2 cellular contexts compared by ENCODE assay signal in the genomic region with DNA sequence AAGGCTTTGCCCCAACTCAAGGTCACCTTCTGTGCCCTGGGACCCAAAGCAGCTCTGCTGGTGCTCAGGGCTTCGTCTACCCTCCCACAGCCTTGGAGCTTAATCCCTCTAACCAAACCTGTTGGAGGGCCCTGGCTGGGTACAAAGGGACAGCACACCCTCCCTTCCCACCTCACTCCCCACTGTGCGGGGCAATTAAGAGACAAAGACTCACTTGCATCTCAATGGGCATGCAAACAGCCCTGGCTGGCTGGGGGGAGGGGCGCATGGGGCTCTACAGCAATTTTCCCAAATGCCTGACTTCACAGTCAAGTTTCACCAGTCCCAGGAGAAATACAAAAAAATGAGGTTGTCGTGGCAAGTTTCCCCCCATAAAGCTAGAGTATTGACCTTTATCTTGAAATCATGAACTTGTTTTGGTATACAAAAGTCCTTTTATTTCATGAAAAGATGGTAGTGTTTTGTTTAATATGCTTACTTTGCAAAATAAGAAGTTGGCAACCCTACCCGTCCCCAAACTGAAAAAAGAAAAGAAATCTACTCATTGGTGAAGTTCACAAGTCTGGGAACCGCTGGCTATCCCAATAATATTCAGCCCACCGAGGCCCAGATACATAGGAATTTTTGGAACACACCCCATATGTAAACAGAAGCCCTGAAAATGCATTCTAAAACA.
TF ChIP-seq lines count a peak whose summit lies in the region.

No MANE protein-coding gene starts in this region.

TF ChIP-seq in GM23338, 12 proteins besides CTCF, POLR2A, EP300 and RAD21 (continues in another document):
- TF ChIP-seq, protein P1, sequence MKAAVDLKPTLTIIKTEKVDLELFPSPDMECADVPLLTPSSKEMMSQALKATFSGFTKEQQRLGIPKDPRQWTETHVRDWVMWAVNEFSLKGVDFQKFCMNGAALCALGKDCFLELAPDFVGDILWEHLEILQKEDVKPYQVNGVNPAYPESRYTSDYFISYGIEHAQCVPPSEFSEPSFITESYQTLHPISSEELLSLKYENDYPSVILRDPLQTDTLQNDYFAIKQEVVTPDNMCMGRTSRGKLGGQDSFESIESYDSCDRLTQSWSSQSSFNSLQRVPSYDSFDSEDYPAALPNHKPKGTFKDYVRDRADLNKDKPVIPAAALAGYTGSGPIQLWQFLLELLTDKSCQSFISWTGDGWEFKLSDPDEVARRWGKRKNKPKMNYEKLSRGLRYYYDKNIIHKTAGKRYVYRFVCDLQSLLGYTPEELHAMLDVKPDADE (IDR thresholded peaks at IDR 0.05), result no peak
- TF ChIP-seq, protein P2, sequence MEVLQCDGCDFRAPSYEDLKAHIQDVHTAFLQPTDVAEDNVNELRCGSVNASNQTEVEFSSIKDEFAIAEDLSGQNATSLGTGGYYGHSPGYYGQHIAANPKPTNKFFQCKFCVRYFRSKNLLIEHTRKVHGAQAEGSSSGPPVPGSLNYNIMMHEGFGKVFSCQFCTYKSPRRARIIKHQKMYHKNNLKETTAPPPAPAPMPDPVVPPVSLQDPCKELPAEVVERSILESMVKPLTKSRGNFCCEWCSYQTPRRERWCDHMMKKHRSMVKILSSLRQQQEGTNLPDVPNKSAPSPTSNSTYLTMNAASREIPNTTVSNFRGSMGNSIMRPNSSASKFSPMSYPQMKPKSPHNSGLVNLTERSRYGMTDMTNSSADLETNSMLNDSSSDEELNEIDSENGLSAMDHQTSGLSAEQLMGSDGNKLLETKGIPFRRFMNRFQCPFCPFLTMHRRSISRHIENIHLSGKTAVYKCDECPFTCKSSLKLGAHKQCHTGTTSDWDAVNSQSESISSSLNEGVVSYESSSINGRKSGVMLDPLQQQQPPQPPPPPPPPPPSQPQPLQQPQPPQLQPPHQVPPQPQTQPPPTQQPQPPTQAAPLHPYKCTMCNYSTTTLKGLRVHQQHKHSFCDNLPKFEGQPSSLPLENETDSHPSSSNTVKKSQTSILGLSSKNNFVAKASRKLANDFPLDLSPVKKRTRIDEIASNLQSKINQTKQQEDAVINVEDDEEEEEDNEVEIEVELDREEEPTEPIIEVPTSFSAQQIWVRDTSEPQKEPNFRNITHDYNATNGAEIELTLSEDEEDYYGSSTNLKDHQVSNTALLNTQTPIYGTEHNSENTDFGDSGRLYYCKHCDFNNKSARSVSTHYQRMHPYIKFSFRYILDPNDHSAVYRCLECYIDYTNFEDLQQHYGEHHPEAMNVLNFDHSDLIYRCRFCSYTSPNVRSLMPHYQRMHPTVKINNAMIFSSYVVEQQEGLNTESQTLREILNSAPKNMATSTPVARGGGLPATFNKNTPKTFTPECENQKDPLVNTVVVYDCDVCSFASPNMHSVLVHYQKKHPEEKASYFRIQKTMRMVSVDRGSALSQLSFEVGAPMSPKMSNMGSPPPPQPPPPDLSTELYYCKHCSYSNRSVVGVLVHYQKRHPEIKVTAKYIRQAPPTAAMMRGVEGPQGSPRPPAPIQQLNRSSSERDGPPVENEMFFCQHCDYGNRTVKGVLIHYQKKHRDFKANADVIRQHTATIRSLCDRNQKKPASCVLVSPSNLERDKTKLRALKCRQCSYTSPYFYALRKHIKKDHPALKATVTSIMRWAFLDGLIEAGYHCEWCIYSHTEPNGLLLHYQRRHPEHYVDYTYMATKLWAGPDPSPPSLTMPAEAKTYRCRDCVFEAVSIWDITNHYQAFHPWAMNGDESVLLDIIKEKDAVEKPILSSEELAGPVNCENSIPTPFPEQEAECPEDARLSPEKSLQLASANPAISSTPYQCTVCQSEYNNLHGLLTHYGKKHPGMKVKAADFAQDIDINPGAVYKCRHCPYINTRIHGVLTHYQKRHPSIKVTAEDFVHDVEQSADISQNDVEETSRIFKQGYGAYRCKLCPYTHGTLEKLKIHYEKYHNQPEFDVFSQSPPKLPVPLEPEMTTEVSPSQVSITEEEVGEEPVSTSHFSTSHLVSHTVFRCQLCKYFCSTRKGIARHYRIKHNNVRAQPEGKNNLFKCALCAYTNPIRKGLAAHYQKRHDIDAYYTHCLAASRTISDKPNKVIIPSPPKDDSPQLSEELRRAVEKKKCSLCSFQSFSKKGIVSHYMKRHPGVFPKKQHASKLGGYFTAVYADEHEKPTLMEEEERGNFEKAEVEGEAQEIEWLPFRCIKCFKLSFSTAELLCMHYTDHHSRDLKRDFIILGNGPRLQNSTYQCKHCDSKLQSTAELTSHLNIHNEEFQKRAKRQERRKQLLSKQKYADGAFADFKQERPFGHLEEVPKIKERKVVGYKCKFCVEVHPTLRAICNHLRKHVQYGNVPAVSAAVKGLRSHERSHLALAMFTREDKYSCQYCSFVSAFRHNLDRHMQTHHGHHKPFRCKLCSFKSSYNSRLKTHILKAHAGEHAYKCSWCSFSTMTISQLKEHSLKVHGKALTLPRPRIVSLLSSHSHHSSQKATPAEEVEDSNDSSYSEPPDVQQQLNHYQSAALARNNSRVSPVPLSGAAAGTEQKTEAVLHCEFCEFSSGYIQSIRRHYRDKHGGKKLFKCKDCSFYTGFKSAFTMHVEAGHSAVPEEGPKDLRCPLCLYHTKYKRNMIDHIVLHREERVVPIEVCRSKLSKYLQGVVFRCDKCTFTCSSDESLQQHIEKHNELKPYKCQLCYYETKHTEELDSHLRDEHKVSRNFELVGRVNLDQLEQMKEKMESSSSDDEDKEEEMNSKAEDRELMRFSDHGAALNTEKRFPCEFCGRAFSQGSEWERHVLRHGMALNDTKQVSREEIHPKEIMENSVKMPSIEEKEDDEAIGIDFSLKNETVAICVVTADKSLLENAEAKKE (CRISPR knock-in tag; IDR thresholded peaks at IDR 0.05), result peak; percentile 27; the same call in 1 of the 2 replicates
- TF ChIP-seq CREB1 (CRISPR knock-in tag; IDR thresholded peaks at IDR 0.05; ENCODE audit: low read depth) (peak; percentile 26; the same call in 1 of the 2 replicates), NANOG (IDR thresholded peaks at IDR 0.05; ENCODE audit: borderline replicate concordance) (peak; percentile 98), ZNF114 (CRISPR knock-in tag; IDR thresholded peaks at IDR 0.05) (no peak), EZH2 (IDR thresholded peaks at IDR 0.05; ENCODE audit: low read depth, unreplicated experiment) (no peak)
- TF ChIP-seq, protein P3, sequence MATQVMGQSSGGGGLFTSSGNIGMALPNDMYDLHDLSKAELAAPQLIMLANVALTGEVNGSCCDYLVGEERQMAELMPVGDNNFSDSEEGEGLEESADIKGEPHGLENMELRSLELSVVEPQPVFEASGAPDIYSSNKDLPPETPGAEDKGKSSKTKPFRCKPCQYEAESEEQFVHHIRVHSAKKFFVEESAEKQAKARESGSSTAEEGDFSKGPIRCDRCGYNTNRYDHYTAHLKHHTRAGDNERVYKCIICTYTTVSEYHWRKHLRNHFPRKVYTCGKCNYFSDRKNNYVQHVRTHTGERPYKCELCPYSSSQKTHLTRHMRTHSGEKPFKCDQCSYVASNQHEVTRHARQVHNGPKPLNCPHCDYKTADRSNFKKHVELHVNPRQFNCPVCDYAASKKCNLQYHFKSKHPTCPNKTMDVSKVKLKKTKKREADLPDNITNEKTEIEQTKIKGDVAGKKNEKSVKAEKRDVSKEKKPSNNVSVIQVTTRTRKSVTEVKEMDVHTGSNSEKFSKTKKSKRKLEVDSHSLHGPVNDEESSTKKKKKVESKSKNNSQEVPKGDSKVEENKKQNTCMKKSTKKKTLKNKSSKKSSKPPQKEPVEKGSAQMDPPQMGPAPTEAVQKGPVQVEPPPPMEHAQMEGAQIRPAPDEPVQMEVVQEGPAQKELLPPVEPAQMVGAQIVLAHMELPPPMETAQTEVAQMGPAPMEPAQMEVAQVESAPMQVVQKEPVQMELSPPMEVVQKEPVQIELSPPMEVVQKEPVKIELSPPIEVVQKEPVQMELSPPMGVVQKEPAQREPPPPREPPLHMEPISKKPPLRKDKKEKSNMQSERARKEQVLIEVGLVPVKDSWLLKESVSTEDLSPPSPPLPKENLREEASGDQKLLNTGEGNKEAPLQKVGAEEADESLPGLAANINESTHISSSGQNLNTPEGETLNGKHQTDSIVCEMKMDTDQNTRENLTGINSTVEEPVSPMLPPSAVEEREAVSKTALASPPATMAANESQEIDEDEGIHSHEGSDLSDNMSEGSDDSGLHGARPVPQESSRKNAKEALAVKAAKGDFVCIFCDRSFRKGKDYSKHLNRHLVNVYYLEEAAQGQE (IDR thresholded peaks at IDR 0.05; ENCODE audit: unreplicated experiment), result no peak

TF ChIP-seq in H1, 55 proteins besides CTCF, POLR2A, EP300 and RAD21 (continues in another document):
- TF ChIP-seq SRF (IDR thresholded peaks at IDR 0.05; ENCODE audit: low read depth, low read length) (no peak), KDM1A (IDR thresholded peaks at IDR 0.05; ENCODE audit: borderline replicate concordance, low read length) (no peak), SP1 (IDR thresholded peaks at IDR 0.05; ENCODE audit: low read depth, low read length) (peak; percentile 97), EGR1 (IDR thresholded peaks at IDR 0.05; ENCODE audit: borderline replicate concordance, low read depth, low read length) (no peak), KDM4A (IDR thresholded peaks at IDR 0.05; ENCODE audit: low read depth, low read length, severe bottlenecking) (no peak), RXRA (IDR thresholded peaks at IDR 0.05; ENCODE audit: insufficient read depth, low read depth, low read length) (0 out of 2 replicates have a peak, but pooled peaks have one; percentile 28), GTF2F1 (IDR thresholded peaks at IDR 0.05; ENCODE audit: borderline replicate concordance, low read depth, low read length) (no peak), SP2 (IDR thresholded peaks at IDR 0.05; ENCODE audit: low read length) (no peak), CHD1 (IDR thresholded peaks at IDR 0.05; ENCODE audit: low read depth, low read length) (no peak), TEAD4 (IDR thresholded peaks at IDR 0.05; ENCODE audit: low read depth, low read length) (no peak), CHD2 (IDR thresholded peaks at IDR 0.05; ENCODE audit: low read length) (peak; percentile 65), SP4 (IDR thresholded peaks at IDR 0.05; ENCODE audit: low read length) (no peak)
- TF ChIP-seq, protein P4, sequence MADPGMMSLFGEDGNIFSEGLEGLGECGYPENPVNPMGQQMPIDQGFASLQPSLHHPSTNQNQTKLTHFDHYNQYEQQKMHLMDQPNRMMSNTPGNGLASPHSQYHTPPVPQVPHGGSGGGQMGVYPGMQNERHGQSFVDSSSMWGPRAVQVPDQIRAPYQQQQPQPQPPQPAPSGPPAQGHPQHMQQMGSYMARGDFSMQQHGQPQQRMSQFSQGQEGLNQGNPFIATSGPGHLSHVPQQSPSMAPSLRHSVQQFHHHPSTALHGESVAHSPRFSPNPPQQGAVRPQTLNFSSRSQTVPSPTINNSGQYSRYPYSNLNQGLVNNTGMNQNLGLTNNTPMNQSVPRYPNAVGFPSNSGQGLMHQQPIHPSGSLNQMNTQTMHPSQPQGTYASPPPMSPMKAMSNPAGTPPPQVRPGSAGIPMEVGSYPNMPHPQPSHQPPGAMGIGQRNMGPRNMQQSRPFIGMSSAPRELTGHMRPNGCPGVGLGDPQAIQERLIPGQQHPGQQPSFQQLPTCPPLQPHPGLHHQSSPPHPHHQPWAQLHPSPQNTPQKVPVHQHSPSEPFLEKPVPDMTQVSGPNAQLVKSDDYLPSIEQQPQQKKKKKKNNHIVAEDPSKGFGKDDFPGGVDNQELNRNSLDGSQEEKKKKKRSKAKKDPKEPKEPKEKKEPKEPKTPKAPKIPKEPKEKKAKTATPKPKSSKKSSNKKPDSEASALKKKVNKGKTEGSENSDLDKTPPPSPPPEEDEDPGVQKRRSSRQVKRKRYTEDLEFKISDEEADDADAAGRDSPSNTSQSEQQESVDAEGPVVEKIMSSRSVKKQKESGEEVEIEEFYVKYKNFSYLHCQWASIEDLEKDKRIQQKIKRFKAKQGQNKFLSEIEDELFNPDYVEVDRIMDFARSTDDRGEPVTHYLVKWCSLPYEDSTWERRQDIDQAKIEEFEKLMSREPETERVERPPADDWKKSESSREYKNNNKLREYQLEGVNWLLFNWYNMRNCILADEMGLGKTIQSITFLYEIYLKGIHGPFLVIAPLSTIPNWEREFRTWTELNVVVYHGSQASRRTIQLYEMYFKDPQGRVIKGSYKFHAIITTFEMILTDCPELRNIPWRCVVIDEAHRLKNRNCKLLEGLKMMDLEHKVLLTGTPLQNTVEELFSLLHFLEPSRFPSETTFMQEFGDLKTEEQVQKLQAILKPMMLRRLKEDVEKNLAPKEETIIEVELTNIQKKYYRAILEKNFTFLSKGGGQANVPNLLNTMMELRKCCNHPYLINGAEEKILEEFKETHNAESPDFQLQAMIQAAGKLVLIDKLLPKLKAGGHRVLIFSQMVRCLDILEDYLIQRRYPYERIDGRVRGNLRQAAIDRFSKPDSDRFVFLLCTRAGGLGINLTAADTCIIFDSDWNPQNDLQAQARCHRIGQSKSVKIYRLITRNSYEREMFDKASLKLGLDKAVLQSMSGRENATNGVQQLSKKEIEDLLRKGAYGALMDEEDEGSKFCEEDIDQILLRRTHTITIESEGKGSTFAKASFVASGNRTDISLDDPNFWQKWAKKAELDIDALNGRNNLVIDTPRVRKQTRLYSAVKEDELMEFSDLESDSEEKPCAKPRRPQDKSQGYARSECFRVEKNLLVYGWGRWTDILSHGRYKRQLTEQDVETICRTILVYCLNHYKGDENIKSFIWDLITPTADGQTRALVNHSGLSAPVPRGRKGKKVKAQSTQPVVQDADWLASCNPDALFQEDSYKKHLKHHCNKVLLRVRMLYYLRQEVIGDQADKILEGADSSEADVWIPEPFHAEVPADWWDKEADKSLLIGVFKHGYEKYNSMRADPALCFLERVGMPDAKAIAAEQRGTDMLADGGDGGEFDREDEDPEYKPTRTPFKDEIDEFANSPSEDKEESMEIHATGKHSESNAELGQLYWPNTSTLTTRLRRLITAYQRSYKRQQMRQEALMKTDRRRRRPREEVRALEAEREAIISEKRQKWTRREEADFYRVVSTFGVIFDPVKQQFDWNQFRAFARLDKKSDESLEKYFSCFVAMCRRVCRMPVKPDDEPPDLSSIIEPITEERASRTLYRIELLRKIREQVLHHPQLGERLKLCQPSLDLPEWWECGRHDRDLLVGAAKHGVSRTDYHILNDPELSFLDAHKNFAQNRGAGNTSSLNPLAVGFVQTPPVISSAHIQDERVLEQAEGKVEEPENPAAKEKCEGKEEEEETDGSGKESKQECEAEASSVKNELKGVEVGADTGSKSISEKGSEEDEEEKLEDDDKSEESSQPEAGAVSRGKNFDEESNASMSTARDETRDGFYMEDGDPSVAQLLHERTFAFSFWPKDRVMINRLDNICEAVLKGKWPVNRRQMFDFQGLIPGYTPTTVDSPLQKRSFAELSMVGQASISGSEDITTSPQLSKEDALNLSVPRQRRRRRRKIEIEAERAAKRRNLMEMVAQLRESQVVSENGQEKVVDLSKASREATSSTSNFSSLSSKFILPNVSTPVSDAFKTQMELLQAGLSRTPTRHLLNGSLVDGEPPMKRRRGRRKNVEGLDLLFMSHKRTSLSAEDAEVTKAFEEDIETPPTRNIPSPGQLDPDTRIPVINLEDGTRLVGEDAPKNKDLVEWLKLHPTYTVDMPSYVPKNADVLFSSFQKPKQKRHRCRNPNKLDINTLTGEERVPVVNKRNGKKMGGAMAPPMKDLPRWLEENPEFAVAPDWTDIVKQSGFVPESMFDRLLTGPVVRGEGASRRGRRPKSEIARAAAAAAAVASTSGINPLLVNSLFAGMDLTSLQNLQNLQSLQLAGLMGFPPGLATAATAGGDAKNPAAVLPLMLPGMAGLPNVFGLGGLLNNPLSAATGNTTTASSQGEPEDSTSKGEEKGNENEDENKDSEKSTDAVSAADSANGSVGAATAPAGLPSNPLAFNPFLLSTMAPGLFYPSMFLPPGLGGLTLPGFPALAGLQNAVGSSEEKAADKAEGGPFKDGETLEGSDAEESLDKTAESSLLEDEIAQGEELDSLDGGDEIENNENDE (IDR thresholded peaks at IDR 0.05; ENCODE audit: insufficient replicate concordance, low read length), result peak; percentile 56
- TF ChIP-seq, protein P5, sequence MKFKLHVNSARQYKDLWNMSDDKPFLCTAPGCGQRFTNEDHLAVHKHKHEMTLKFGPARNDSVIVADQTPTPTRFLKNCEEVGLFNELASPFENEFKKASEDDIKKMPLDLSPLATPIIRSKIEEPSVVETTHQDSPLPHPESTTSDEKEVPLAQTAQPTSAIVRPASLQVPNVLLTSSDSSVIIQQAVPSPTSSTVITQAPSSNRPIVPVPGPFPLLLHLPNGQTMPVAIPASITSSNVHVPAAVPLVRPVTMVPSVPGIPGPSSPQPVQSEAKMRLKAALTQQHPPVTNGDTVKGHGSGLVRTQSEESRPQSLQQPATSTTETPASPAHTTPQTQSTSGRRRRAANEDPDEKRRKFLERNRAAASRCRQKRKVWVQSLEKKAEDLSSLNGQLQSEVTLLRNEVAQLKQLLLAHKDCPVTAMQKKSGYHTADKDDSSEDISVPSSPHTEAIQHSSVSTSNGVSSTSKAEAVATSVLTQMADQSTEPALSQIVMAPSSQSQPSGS (IDR thresholded peaks at IDR 0.05; ENCODE audit: low read length), result peak; percentile 55; the same call in 1 of the 2 replicates
